Comparison of ENCODE assay signal across 13 cellular contexts in genomic region chr3:120274739-120275167, GRCh38. TPM values are rescaled to one million over a fixed set of nuclear protein-coding genes. Genes with fewer than 3 reads are reported as not detected.
DNase-seq lines count a peak whose midpoint lies in the region; ATAC-seq and TF ChIP-seq lines count a peak whose summit lies in the region.
"Had no signal": no experiment of that assay in that cellular context is flagged by ENCODE, and none has a peak within 500 bp of the region (broad histone marks: within the 10 kb centered on the region; RNA-seq: fewer than 3 reads in every experiment).

No MANE protein-coding gene starts in this region.

- H3K4me1 ChIP-seq in fibroblast of lung (ENCODE audit: control insufficient read depth, extremely low read depth, insufficient read depth, low read length) = no peaks in the 10 kb centered on the region
- H3K4me1 ChIP-seq: colonic mucosa had no signal

- no peaks in the 10 kb centered on the region for H3K36me3 ChIP-seq in fibroblast of lung (ENCODE audit: control insufficient read depth, insufficient read depth, low read length)
- H3K36me3 ChIP-seq: colonic mucosa had no signal

- no peaks in the 10 kb centered on the region for H3K9me3 ChIP-seq in fibroblast of lung (ENCODE audit: control insufficient read depth, insufficient read depth, low read depth, low read length)
- H3K9me3 ChIP-seq: colonic mucosa had no signal

- H3K79me2 ChIP-seq in fibroblast of lung (ENCODE audit: control insufficient read depth, insufficient read depth, low read length) = no peaks in the 10 kb centered on the region

- no peak overlapping the region for H3K27ac ChIP-seq in fibroblast of lung (ENCODE audit: insufficient read depth, low read length)
- H3K27ac ChIP-seq: colonic mucosa had no signal

- peaks cover 5% of the 10 kb centered on the region for H3K27me3 ChIP-seq in fibroblast of lung (ENCODE audit: control insufficient read depth, insufficient read depth, low read length)
- H3K27me3 ChIP-seq: colonic mucosa had no signal

- no peak for TF ChIP-seq POLR2A in GM18505 (IDR thresholded peaks at IDR 0.05; ENCODE audit: borderline replicate concordance, extremely low read depth, insufficient read depth, insufficient read length)

- H3K4me2 ChIP-seq in fibroblast of lung (ENCODE audit: extremely low read depth, insufficient read depth, low read length) = no peak overlapping the region

- no peak overlapping the region for H2AFZ ChIP-seq in fibroblast of lung (ENCODE audit: low read length)

- H3K27me3 Mint-ChIP-seq in activated naive CD4-positive, alpha-beta T cell treated with anti-CD3 and anti-CD28 coated beads, Interleukin-2, amount 10 ng/mL, durations not matched to agents 7 days and 5 days = peaks cover 42% of the 10 kb centered on the region
- peaks cover 7% of the 10 kb centered on the region for H3K27me3 Mint-ChIP-seq in MCF 10A (ENCODE audit: insufficient read depth, unreplicated experiment)

- H3K4me3 ChIP-seq in fibroblast of lung (replicated peaks in 1 of 4; ENCODE audit: control extremely low read depth in 1 of 4, insufficient read depth in 1 of 4, low read depth in 3 of 4, low read length in 4 of 4) = no peak overlapping the region
- H3K4me3 ChIP-seq: colonic mucosa had no signal

- no peak overlapping the region for H3K4me3 Mint-ChIP-seq in activated naive CD4-positive, alpha-beta T cell treated with anti-CD3 and anti-CD28 coated beads, Interleukin-2, amount 10 ng/mL, durations not matched to agents 7 days and 5 days
- H3K4me3 Mint-ChIP-seq in MCF 10A (ENCODE audit: unreplicated experiment) = no peak overlapping the region
- H3K4me3 Mint-ChIP-seq: CD8-positive, alpha-beta memory T cell; T-cell had no signal

- no peaks in the 10 kb centered on the region for H3K36me3 Mint-ChIP-seq in activated naive CD4-positive, alpha-beta T cell treated with anti-CD3 and anti-CD28 coated beads, Interleukin-2, amount 10 ng/mL, durations not matched to agents 7 days and 5 days
- H3K36me3 Mint-ChIP-seq in MCF 10A (ENCODE audit: insufficient read depth, unreplicated experiment) = no peaks in the 10 kb centered on the region
- H3K36me3 Mint-ChIP-seq: T-cell had no signal

- no peaks in the 10 kb centered on the region for H3K9me3 Mint-ChIP-seq in activated naive CD4-positive, alpha-beta T cell treated with anti-CD3 and anti-CD28 coated beads, Interleukin-2, amount 10 ng/mL, durations not matched to agents 7 days and 5 days
- H3K9me3 Mint-ChIP-seq in MCF 10A (ENCODE audit: unreplicated experiment) = no peaks in the 10 kb centered on the region
- H3K9me3 Mint-ChIP-seq: CD8-positive, alpha-beta memory T cell; T-cell had no signal

- ATAC-seq in GM18505 (IDR thresholded peaks at IDR 0.05; ENCODE audit: unreplicated experiment) = no peak
- ATAC-seq: T-cell had no signal

- H3K4me1 Mint-ChIP-seq in activated naive CD4-positive, alpha-beta T cell treated with anti-CD3 and anti-CD28 coated beads, Interleukin-2, amount 10 ng/mL, durations not matched to agents 7 days and 5 days = no peaks in the 10 kb centered on the region
- H3K4me1 Mint-ChIP-seq in MCF 10A (ENCODE audit: insufficient read depth, unreplicated experiment) = no peaks in the 10 kb centered on the region
- H3K4me1 Mint-ChIP-seq: CD8-positive, alpha-beta memory T cell; T-cell had no signal

- CTCF ChIA-PET in activated naive CD4-positive, alpha-beta T cell treated with anti-CD3 and anti-CD28 coated beads, Interleukin-2, amount 10 ng/mL, durations not matched to agents 7 days and 5 days (lab: Charles Lee) = interaction anchor here (0.7 kb wide), 1 partner anchor 30 kb away, joined by 3 read pairs; no protein-coding TSS in a partner anchor
- CTCF ChIA-PET in MCF 10A (lab: Yijun Ruan, JAX) = interaction anchor here (0.5 kb wide), 1 partner anchor 189 kb away, joined by 3 read pairs; no protein-coding TSS in a partner anchor

- intact Hi-C loops in MCF 10A (cut with micrococcal nuclease) = no loop called here

- DNase-seq in LHCN-M2 (ENCODE audit: low read depth) (peak; percentile 22), NCI-H524 (lab: John Stamatoyannopoulos, UW) (peak; percentile 43 to 80), fibroblast of lung (ENCODE audit: low read depth in 2 of 2) (peak; percentile 38 to 43), pons (ENCODE audit: low spot score) (peak; percentile 12), MCF 10A (ENCODE audit: unreplicated experiment) (no peak), NCI-H526 (lab: John Stamatoyannopoulos, UW) (no peak)
- no peak for DNase-seq in activated naive CD4-positive, alpha-beta T cell treated with anti-CD3 and anti-CD28 coated beads, Interleukin-2, amount 10 ng/mL, durations not matched to agents 7 days and 5 days
- DNase-seq: activated gamma-delta T cell; CD8-positive, alpha-beta memory T cell; colonic mucosa; Kasumi-1; T-cell had no signal

- POLR2A ChIA-PET in MCF 10A (lab: Yijun Ruan, JAX) = no interaction called here

- H3K9ac ChIP-seq in fibroblast of lung (ENCODE audit: insufficient read depth, low read length) = no peak overlapping the region

- no peaks in the 10 kb centered on the region for H4K20me1 ChIP-seq in fibroblast of lung (ENCODE audit: control insufficient read depth, extremely low read depth, insufficient read depth, low read length)

- no TSS peak for BruUV-seq in MCF 10A (replicated peaks; lab: Mats Ljungman, UMichigan)

- TF ChIP-seq CTCF in fibroblast of lung (conservative IDR thresholded peaks at IDR 0.05 in 1 of 2, IDR thresholded peaks at IDR 0.05 in 1 of 2; ENCODE audit: low read depth in 1 of 2, low read length in 2 of 2) = no peak
- no peak for TF ChIP-seq CTCF in MCF 10A (IDR thresholded peaks at IDR 0.05; ENCODE audit: unreplicated experiment)

- no peak overlapping the region for H3K27ac Mint-ChIP-seq in activated naive CD4-positive, alpha-beta T cell treated with anti-CD3 and anti-CD28 coated beads, Interleukin-2, amount 10 ng/mL, durations not matched to agents 7 days and 5 days
- no peak overlapping the region for H3K27ac Mint-ChIP-seq in MCF 10A (ENCODE audit: low read depth, unreplicated experiment)
- H3K27ac Mint-ChIP-seq: T-cell had no signal

RNA-seq across cellular contexts. Expression of gene GPR156, which starts 10.3 kb away (rescaled TPM):
- 1.5 TPM in 2 replicates for total RNA-seq in LHCN-M2 (2014; rRNA removed)
- 0.41 TPM for polyA plus RNA-seq in LHCN-M2 (2012)
- under 0.01 and 0.33 TPM in 2 replicates for total RNA-seq in fibroblast of lung
- polyA plus RNA-seq in fibroblast of lung = 0.42 and 0.45 TPM in 2 replicates
- 0.23 and 0.26 TPM in 2 replicates for polyA plus RNA-seq in fibroblast of lung (2012)
- polyA minus RNA-seq in fibroblast of lung (ENCODE audit: low replicate concordance) = 0.24 TPM in 1 of 2 replicates, not detected in the other
- 0.72 and 1.0 TPM in 2 replicates for total RNA-seq in MCF 10A (2022)
- polyA plus RNA-seq: CD8-positive, alpha-beta memory T cell had no signal

Comparison
In these comparisons a context has a peak if more than half of its experiments do, and no peak if none do; other contexts are left out.
1. DNase-seq: peak in LHCN-M2 (single experiment), NCI-H524 (2 of 2), fibroblast of lung (2 of 2) and pons (single experiment); none in activated naive CD4-positive, alpha-beta T cell treated with anti-CD3 and anti-CD28 coated beads, Interleukin-2, amount 10 ng/mL, durations not matched to agents 7 days and 5 days (single experiment), MCF 10A (single experiment) and NCI-H526 (0 of 2).